ENCODE assay signal across 7 cellular contexts in genomic region chr16:23060458-23061320, GRCh38.
DNase-seq lines count a peak whose midpoint lies in the region; ATAC-seq and TF ChIP-seq lines count a peak whose summit lies in the region.

No MANE protein-coding gene starts in this region.

- H3K9me3 ChIP-seq in right atrium auricular region, result no peaks in the 10 kb centered on the region

- DNase-seq in NCI-H1092 treated with DMSO at 0.1 percent for 48 hours (lab: John Stamatoyannopoulos, UW) (peak; percentile 65), SW 1271 (lab: John Stamatoyannopoulos, UW) (peak; percentile 19 to 33), amniotic stem cell (lab: John Stamatoyannopoulos, UW) (peak; percentile 25), right atrium auricular region (ENCODE audit: low spot score) (peak; percentile 76), retinal pigment epithelial cell (ENCODE audit: low read depth) (peak; percentile 13)

- H3K4me1 ChIP-seq in right atrium auricular region, result no peaks in the 10 kb centered on the region

- H3K27me3 ChIP-seq in right atrium auricular region, result no peaks in the 10 kb centered on the region

- no peak for ATAC-seq in GM18520 (IDR thresholded peaks at IDR 0.05; ENCODE audit: unreplicated experiment)

- H3K36me3 ChIP-seq in right atrium auricular region, result no peaks in the 10 kb centered on the region

- H3K4me3 ChIP-seq in right atrium auricular region (no peak overlapping the region), retinal pigment epithelial cell (ENCODE audit: low read length) (no peak overlapping the region)

- no peak overlapping the region for H3K27ac ChIP-seq in right atrium auricular region

- peak; percentile 82 for TF ChIP-seq CTCF in GM12873 (IDR thresholded peaks at IDR 0.05; ENCODE audit: insufficient read depth, low read depth, low read length, missing control alignments)
- peak; percentile 68 to 88 for TF ChIP-seq CTCF in right atrium auricular region (IDR thresholded peaks at IDR 0.05)
- peak; percentile 91 for TF ChIP-seq CTCF in retinal pigment epithelial cell (conservative IDR thresholded peaks at IDR 0.05; ENCODE audit: low read depth, low read length)

Comparison
In these comparisons a context has a peak if more than half of its experiments do, and no peak if none do; other contexts are left out.
1. DNase-seq: peak in every context shown above with its lines; median percentile 76 in right atrium auricular region; 65 in NCI-H1092 treated with DMSO at 0.1 percent for 48 hours; 26 in SW 1271; 25 in amniotic stem cell; 13 in retinal pigment epithelial cell.